Comparison of ENCODE assay signal across 12 cellular contexts in genomic region chr2:108616731-108617161, GRCh38.
DNase-seq lines count a peak whose midpoint lies in the region; TF ChIP-seq lines count a peak whose summit lies in the region.
"Had no signal": no experiment of that assay in that cellular context is flagged by ENCODE, and none has a peak within 500 bp of the region (broad histone marks: within the 10 kb centered on the region; RNA-seq: fewer than 3 reads in every experiment).

No MANE protein-coding gene starts in this region.

- H3K79me2 ChIP-seq in PC-9 (ENCODE audit: low read depth): peaks cover 28% of the 10 kb centered on the region

- no peak overlapping the region for H3K4me3 Mint-ChIP-seq in HFFc6

- H3K27me3 ChIP-seq in PC-9 (ENCODE audit: insufficient read depth, low read depth): no peaks in the 10 kb centered on the region
- no peaks in the 10 kb centered on the region for H3K27me3 ChIP-seq in H7 (ENCODE audit: control insufficient read depth, insufficient read depth, low read length)
- H3K27me3 ChIP-seq: cardiac muscle cell had no signal

- H3K4me2 ChIP-seq in PC-9: peak overlapping the region; percentile 29

- no peaks in the 10 kb centered on the region for H3K9me3 ChIP-seq in PC-9 (ENCODE audit: insufficient read depth, low read depth)

- H3K9me2 ChIP-seq in PC-9 (ENCODE audit: insufficient read depth): 0 out of 2 replicates have a peak, but pooled peaks cover 3% of the 10 kb centered on the region

- no peaks in the 10 kb centered on the region for H3K36me3 ChIP-seq in PC-9 (ENCODE audit: low read depth)
- no peaks in the 10 kb centered on the region; the same call in 1 of the 2 replicates for H3K36me3 ChIP-seq in H7 (replicated peaks; ENCODE audit: control insufficient read depth, insufficient read depth, low read length)
- H3K36me3 ChIP-seq: cardiac muscle cell had no signal

- CTCF ChIA-PET in PC-9 (lab: Charles Lee): interaction anchor here (0.6 to 0.9 kb wide), 2 partner anchors 17 to 20 kb away, joined by 3 to 5 read pairs; no protein-coding TSS in a partner anchor

- no peaks in the 10 kb centered on the region for H3K36me3 Mint-ChIP-seq in HFFc6 (ENCODE audit: low read depth)

- peak overlapping the region; percentile 68 for H3K27ac Mint-ChIP-seq in HFFc6

- H3K4me1 Mint-ChIP-seq in HFFc6 (ENCODE audit: low read depth): peaks cover 99% of the 10 kb centered on the region

- H4K20me1 ChIP-seq in PC-9 (ENCODE audit: insufficient read depth): no peaks in the 10 kb centered on the region

- H3K27me3 Mint-ChIP-seq in HFFc6 (ENCODE audit: insufficient read depth): no peaks in the 10 kb centered on the region; the same call in 1 of the 2 replicates

- peak overlapping the region; percentile 34 for H3K27ac ChIP-seq in PC-9
- H3K27ac ChIP-seq: cardiac muscle cell had no signal

- BruUV-seq in PC-9 (replicated peaks; lab: Mats Ljungman, UMichigan): no TSS peak

- peaks cover 13% of the 10 kb centered on the region; the same call in 1 of the 2 replicates for H3F3A ChIP-seq in PC-9 (ENCODE audit: insufficient read depth, low read depth)

- POLR2A ChIA-PET in PC-9 (lab: Charles Lee; ENCODE audit: unreplicated experiment): interaction anchor here (0.7 kb wide), 1 partner anchor 973 kb away, joined by 4 read pairs; no protein-coding TSS in a partner anchor

- intact Hi-C loops in PC-9 (cut with micrococcal nuclease; ENCODE audit: unreplicated experiment): no loop called here

- peak; percentile 23 for DNase-seq in AG10803 (ENCODE audit: low read depth)
- peak; percentile 60 for DNase-seq in HFFc6
- DNase-seq in PC-9: peak in 1 of 2 experiments; percentile 84
- DNase-seq in foreskin fibroblast: peak; percentile 56 to 75
- DNase-seq in H7: no peak
- no peak for DNase-seq in epidermal melanocyte (ENCODE audit: insufficient read length, low spot score)
- DNase-seq in mucosa of gallbladder (ENCODE audit: low spot score): no peak
- no peak for DNase-seq in stimulated activated CD4-positive, alpha-beta T cell treated with anti-CD3 and anti-CD28 coated beads, Interleukin-12 subunit alpha, Interleukin-12 subunit beta, amount 100 ng/mL, for 4 hours
- DNase-seq: NK-92 treated with Interleukin-12 subunit alpha and Interleukin-12 subunit beta, amount 100 ng/mL, for 24 hours; right cardiac atrium had no signal

- no peak overlapping the region for H3K4me3 ChIP-seq in AG10803 (ENCODE audit: low read length)
- H3K4me3 ChIP-seq in PC-9: no peak overlapping the region
- no peak overlapping the region for H3K4me3 ChIP-seq in foreskin fibroblast (ENCODE audit: low read depth in 1 of 2, low read length in 2 of 2)
- H3K4me3 ChIP-seq in H7 (ENCODE audit: insufficient read depth, low read depth, low read length): no peak overlapping the region
- H3K4me3 ChIP-seq: cardiac muscle cell had no signal

- H3K4me1 ChIP-seq in PC-9 (replicated peaks; ENCODE audit: insufficient read depth): peaks cover 57% of the 10 kb centered on the region

- no peak overlapping the region for H2AFZ ChIP-seq in PC-9

- TF ChIP-seq CTCF in AG10803 (conservative IDR thresholded peaks at IDR 0.05; ENCODE audit: low read length) (no peak), HFFc6 (IDR thresholded peaks at IDR 0.05) (no peak), PC-9 (conservative IDR thresholded peaks at IDR 0.05) (no peak), foreskin fibroblast (IDR thresholded peaks at IDR 0.05; ENCODE audit: low read depth, low read length) (no peak)

- H3K9me3 Mint-ChIP-seq in HFFc6: no peaks in the 10 kb centered on the region
- H3K9me3 Mint-ChIP-seq: stimulated activated effector memory CD8-positive, alpha-beta T cell treated with anti-CD3 and anti-CD28 coated beads, Interleukin-12 subunit alpha, Interleukin-12 subunit beta, amount 100 ng/mL, for 72 hours had no signal

Comparison
In these comparisons a context has a peak if more than half of its experiments do, and no peak if none do; other contexts are left out.
1. DNase-seq: peak in AG10803 (single experiment), HFFc6 (single experiment) and foreskin fibroblast (2 of 2); none in H7 (single experiment), epidermal melanocyte (single experiment), mucosa of gallbladder (single experiment) and stimulated activated CD4-positive, alpha-beta T cell treated with anti-CD3 and anti-CD28 coated beads, Interleukin-12 subunit alpha, Interleukin-12 subunit beta, amount 100 ng/mL, for 4 hours (single experiment).